1 cellular context compared by ENCODE assay signal in genomic region chr19:48363810-48364563, GRCh38.
TF ChIP-seq lines count a peak whose summit lies in the region.

Gene SYNGR4 (plus strand): TSS chr19:48364367. CDS start chr19:48365843, 1,476 bp downstream.
Gene TMEM143 (minus strand): TSS chr19:48363940. CDS start chr19:48363920, 20 bp downstream.

TF ChIP-seq in HEK293, 187 proteins besides CTCF, POLR2A, EP300 and RAD21 (continued from another document):
- TF ChIP-seq ZBTB49 (tag by site-specific recombination; IDR thresholded peaks at IDR 0.05; ENCODE audit: low read depth) (no peak), PRDM1 (tag by site-specific recombination; IDR thresholded peaks at IDR 0.05) (no peak), PRDM4 (tag by site-specific recombination; IDR thresholded peaks at IDR 0.05) (0 out of 2 replicates have a peak, but pooled peaks have one; percentile 19)
